1 cellular context compared by ENCODE assay signal in the genomic region with DNA sequence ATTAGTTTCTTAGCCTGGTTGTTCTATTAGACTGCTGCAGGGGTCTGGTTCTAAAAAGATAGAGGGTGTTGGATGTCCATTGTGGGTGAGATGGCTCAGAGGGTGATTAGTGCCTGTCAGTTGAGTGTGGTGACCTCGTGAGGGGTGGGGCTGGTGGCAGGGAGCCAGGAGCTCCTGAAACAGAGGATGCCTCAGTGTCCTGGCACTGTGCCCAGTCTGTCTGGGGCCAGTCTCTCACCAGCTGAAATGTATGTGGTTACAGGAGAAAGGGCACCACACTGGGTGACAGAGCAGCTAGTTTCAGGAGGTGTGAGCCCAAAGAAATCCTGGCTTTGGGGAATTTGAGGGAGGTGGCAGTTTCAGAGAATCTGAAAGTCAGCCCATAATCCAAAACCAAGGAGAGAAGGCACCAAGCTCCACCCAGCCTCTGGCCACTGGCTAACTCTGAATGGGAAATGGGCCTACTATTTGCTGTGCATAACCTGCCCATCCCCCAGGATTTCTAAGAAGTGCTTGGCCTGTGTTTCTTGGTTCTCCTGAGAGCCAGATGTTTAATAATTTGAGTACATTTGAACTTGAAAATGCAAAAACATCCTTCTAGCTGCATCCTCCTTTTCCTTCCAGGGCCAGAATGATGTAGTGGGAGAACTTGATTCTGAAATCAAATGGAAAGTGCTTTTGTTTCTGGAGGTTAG.
TF ChIP-seq lines count a peak whose summit lies in the region.

No MANE protein-coding gene starts in this region.

TF ChIP-seq in GM23338, 12 proteins besides CTCF, POLR2A, EP300 and RAD21 (continued from another document):
- TF ChIP-seq, protein P1, sequence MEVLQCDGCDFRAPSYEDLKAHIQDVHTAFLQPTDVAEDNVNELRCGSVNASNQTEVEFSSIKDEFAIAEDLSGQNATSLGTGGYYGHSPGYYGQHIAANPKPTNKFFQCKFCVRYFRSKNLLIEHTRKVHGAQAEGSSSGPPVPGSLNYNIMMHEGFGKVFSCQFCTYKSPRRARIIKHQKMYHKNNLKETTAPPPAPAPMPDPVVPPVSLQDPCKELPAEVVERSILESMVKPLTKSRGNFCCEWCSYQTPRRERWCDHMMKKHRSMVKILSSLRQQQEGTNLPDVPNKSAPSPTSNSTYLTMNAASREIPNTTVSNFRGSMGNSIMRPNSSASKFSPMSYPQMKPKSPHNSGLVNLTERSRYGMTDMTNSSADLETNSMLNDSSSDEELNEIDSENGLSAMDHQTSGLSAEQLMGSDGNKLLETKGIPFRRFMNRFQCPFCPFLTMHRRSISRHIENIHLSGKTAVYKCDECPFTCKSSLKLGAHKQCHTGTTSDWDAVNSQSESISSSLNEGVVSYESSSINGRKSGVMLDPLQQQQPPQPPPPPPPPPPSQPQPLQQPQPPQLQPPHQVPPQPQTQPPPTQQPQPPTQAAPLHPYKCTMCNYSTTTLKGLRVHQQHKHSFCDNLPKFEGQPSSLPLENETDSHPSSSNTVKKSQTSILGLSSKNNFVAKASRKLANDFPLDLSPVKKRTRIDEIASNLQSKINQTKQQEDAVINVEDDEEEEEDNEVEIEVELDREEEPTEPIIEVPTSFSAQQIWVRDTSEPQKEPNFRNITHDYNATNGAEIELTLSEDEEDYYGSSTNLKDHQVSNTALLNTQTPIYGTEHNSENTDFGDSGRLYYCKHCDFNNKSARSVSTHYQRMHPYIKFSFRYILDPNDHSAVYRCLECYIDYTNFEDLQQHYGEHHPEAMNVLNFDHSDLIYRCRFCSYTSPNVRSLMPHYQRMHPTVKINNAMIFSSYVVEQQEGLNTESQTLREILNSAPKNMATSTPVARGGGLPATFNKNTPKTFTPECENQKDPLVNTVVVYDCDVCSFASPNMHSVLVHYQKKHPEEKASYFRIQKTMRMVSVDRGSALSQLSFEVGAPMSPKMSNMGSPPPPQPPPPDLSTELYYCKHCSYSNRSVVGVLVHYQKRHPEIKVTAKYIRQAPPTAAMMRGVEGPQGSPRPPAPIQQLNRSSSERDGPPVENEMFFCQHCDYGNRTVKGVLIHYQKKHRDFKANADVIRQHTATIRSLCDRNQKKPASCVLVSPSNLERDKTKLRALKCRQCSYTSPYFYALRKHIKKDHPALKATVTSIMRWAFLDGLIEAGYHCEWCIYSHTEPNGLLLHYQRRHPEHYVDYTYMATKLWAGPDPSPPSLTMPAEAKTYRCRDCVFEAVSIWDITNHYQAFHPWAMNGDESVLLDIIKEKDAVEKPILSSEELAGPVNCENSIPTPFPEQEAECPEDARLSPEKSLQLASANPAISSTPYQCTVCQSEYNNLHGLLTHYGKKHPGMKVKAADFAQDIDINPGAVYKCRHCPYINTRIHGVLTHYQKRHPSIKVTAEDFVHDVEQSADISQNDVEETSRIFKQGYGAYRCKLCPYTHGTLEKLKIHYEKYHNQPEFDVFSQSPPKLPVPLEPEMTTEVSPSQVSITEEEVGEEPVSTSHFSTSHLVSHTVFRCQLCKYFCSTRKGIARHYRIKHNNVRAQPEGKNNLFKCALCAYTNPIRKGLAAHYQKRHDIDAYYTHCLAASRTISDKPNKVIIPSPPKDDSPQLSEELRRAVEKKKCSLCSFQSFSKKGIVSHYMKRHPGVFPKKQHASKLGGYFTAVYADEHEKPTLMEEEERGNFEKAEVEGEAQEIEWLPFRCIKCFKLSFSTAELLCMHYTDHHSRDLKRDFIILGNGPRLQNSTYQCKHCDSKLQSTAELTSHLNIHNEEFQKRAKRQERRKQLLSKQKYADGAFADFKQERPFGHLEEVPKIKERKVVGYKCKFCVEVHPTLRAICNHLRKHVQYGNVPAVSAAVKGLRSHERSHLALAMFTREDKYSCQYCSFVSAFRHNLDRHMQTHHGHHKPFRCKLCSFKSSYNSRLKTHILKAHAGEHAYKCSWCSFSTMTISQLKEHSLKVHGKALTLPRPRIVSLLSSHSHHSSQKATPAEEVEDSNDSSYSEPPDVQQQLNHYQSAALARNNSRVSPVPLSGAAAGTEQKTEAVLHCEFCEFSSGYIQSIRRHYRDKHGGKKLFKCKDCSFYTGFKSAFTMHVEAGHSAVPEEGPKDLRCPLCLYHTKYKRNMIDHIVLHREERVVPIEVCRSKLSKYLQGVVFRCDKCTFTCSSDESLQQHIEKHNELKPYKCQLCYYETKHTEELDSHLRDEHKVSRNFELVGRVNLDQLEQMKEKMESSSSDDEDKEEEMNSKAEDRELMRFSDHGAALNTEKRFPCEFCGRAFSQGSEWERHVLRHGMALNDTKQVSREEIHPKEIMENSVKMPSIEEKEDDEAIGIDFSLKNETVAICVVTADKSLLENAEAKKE (CRISPR knock-in tag; IDR thresholded peaks at IDR 0.05), result no peak
